ENCODE assay signal across 13 cellular contexts in genomic region chr12:132874175-132874574, GRCh38.
"Had no signal": no experiment of that assay in that cellular context is flagged by ENCODE, and none has a peak within 500 bp of the region (broad histone marks: within the 10 kb centered on the region; RNA-seq: fewer than 3 reads in every experiment).

No MANE protein-coding gene starts in this region.

- ATAC-seq: gastroesophageal sphincter, left lobe of liver, pancreas, sciatic nerve, upper lobe of right lung, WTC11 had no signal

- H3K9me3 Mint-ChIP-seq: WTC11 had no signal

- H3K4me3 Mint-ChIP-seq: WTC11 had no signal

- DNase-seq: activated CD8-positive, alpha-beta memory T cell treated with anti-CD3 and anti-CD28 coated beads, Interleukin-2, amount 50 U/mL, for 48 hours; dorsolateral prefrontal cortex; islet precursor cell; midbrain; SJCRH30; stomach; testis; upper lobe of right lung had no signal
